ENCODE assay signal across 28 cellular contexts in the genomic region with DNA sequence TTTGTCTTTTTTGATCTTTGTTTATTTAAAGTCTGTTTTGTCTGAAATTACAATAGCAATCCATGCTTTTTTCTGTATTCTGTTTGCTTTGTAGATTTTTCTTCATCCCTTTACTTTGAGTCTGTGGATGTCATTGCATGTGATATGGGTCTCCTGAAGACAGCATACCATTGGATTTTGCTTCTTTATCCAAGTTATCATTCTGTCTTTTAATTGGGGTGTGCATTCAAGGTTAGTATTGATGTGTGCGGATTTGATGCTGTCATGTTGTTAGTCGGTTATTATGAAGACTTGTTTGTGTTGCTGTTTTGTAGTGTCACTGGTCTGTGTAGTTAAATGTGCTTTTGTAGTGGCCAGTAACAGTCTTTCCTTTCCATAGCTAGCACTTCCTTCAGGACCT.
"Had no signal": no experiment of that assay in that cellular context is flagged by ENCODE, and none has a peak within 500 bp of the region (broad histone marks: within the 10 kb centered on the region; RNA-seq: fewer than 3 reads in every experiment).

No MANE protein-coding gene starts in this region.

- H3K27me3 ChIP-seq: esophagus muscularis mucosa, foreskin keratinocyte, gastroesophageal sphincter, heart right ventricle, left lung, ovary, spleen, tibial nerve, upper lobe of left lung had no signal

- ATAC-seq: foreskin keratinocyte; gastroesophageal sphincter; heart right ventricle; left cardiac atrium; left lung; naive thymus-derived CD8-positive, alpha-beta T cell; psoas muscle; right cardiac atrium; stimulated activated naive B cell treated with anti-CD40 and anti-IgM and Interleukin-4, amounts not matched to agents 10 μg/mL and 1 μg/mL and 100 μg/mL, for 72 hours had no signal

- H3K9me3 ChIP-seq: ovary had no signal

- H3K27ac ChIP-seq: esophagus muscularis mucosa, foreskin keratinocyte, gastroesophageal sphincter, heart right ventricle, left lung, ovary, psoas muscle, skin epidermis, spleen, thoracic aorta, tibial nerve, upper lobe of left lung had no signal

- H3K4me3 Mint-ChIP-seq: endodermal cell; immature natural killer cell; stimulated activated naive B cell treated with anti-CD40 and anti-IgM and Interleukin-4, amounts not matched to agents 10 μg/mL and 1 μg/mL and 100 μg/mL, for 72 hours; stimulated activated naive CD8-positive, alpha-beta T cell treated with anti-CD3 and anti-CD28 coated beads, Interleukin-15, Interleukin-2, amounts not matched to agents 100 ng/mL and 50 ng/mL, for 24 hours had no signal

- H3K4me1 ChIP-seq: psoas muscle had no signal

- H3K4me3 ChIP-seq: esophagus muscularis mucosa, gastroesophageal sphincter, heart right ventricle, left lung, ovary, psoas muscle, skin epidermis, spleen, thoracic aorta, tibial nerve, upper lobe of left lung had no signal

- FAIRE-seq: colon, urothelium cell line had no signal

- DNase-seq: effector CD8-positive, alpha-beta T cell; endodermal cell; foreskin keratinocyte; heart right ventricle; hypothalamus; immature natural killer cell; left cardiac atrium; left lung; mesendoderm; midbrain; naive thymus-derived CD8-positive, alpha-beta T cell; occipital lobe; ovary; posterior cingulate gyrus; psoas muscle; right cardiac atrium; spleen; stimulated activated CD4-positive, alpha-beta T cell treated with anti-CD3 and anti-CD28 coated beads, Interleukin-4, amount 100 ng/mL, for 4 hours; stimulated activated naive B cell treated with anti-CD40 and anti-IgM and Interleukin-4, amounts not matched to agents 10 μg/mL and 1 μg/mL and 100 μg/mL, for 72 hours; upper lobe of left lung had no signal

- H3K36me3 ChIP-seq: esophagus muscularis mucosa, ovary, thoracic aorta, upper lobe of left lung had no signal

- H3K27ac Mint-ChIP-seq: endodermal cell; immature natural killer cell; naive thymus-derived CD8-positive, alpha-beta T cell; stimulated activated naive B cell treated with anti-CD40 and anti-IgM and Interleukin-4, amounts not matched to agents 10 μg/mL and 1 μg/mL and 100 μg/mL, for 72 hours; stimulated activated naive CD8-positive, alpha-beta T cell treated with anti-CD3 and anti-CD28 coated beads, Interleukin-15, Interleukin-2, amounts not matched to agents 100 ng/mL and 50 ng/mL, for 24 hours had no signal

- H3K27me3 Mint-ChIP-seq: naive thymus-derived CD8-positive, alpha-beta T cell; stimulated activated naive B cell treated with anti-CD40 and anti-IgM and Interleukin-4, amounts not matched to agents 10 μg/mL and 1 μg/mL and 100 μg/mL, for 72 hours; stimulated activated naive CD8-positive, alpha-beta T cell treated with anti-CD3 and anti-CD28 coated beads, Interleukin-15, Interleukin-2, amounts not matched to agents 100 ng/mL and 50 ng/mL, for 24 hours had no signal
